Comparison of ENCODE assay signal across 1 cellular context in the genomic region with DNA sequence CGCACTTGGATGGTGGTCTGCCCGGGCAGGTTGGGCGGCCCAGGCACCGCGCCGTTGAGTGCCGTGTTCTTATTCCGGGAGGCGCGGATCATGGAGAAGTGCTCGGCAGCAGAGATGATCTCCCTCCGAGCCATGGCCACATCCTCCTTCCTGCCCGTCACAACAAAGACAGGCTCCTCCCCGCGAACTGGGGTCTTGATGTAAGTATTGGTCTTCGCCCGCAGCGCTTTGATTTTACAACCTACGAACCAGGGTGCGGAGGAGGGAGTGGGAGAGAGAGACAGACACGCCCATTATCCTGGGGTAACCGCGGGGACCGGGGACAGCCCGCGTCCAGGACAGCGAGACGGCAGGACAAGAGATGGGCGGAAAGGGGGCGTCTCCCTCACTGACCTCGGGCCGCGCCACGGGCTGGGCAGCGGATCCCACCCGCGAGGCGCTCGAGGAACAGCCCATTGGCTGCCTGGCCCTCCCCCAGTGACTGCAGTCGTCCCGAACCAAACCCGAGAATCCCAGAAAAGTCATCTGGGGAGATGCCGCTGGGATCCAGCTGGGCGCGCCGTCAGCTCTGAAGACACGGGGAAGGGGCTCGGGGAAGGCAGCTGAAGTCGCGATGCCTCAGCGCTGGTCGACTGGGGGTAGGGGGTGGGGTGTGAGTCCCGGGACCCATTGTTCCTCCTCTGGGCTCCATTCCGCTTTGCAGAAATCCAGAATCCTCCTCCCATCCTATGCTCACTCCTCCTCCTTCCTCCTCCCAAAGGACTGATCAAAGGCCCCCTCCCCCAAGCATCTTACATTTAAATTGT.
TF ChIP-seq lines count a peak whose summit lies in the region.

No MANE protein-coding gene starts in this region.

TF ChIP-seq in H1, 55 proteins besides CTCF, POLR2A, EP300 and RAD21:
- TF ChIP-seq YY1 (IDR thresholded peaks at IDR 0.05; ENCODE audit: low read depth, low read length) = peak; percentile 18; the same call in 1 of the 2 replicates
- TF ChIP-seq SP1 (IDR thresholded peaks at IDR 0.05; ENCODE audit: low read depth, low read length) = 0 out of 2 replicates have a peak, but pooled peaks have one; percentile 57
- TF ChIP-seq JUN (IDR thresholded peaks at IDR 0.05; ENCODE audit: low read depth, low read length) = no peak
- TF ChIP-seq HDAC2 (IDR thresholded peaks at IDR 0.05; ENCODE audit: borderline replicate concordance in 1 of 2, low read depth in 2 of 2, low read length in 2 of 2) = peak in 1 of 2 experiments; percentile 73; a peak in 1 of 4 replicates
- TF ChIP-seq RNF2 (IDR thresholded peaks at IDR 0.05; ENCODE audit: borderline replicate concordance, low read depth, low read length, missing control alignments, poor library complexity, severe bottlenecking) = no peak
- TF ChIP-seq NANOG (IDR thresholded peaks at IDR 0.05; ENCODE audit: insufficient read depth, low read depth, low read length, poor library complexity, severe bottlenecking) = no peak
- peak; percentile 2; the same call in 1 of the 2 replicates for TF ChIP-seq RBBP5 (IDR thresholded peaks at IDR 0.05; ENCODE audit: borderline replicate concordance, low read depth, low read length)
- TF ChIP-seq E2F6 (IDR thresholded peaks at IDR 0.05) = peak; percentile 4; the same call in 1 of the 2 replicates
- no peak for TF ChIP-seq ATF2 (IDR thresholded peaks at IDR 0.05; ENCODE audit: low read length)
- TF ChIP-seq, protein P1, sequence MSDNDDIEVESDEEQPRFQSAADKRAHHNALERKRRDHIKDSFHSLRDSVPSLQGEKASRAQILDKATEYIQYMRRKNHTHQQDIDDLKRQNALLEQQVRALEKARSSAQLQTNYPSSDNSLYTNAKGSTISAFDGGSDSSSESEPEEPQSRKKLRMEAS (IDR thresholded peaks at IDR 0.05) = peak; percentile 6; the same call in 1 of the 2 replicates
- TF ChIP-seq JUND (IDR thresholded peaks at IDR 0.05; ENCODE audit: low read length) = no peak
- TF ChIP-seq KDM4A (IDR thresholded peaks at IDR 0.05; ENCODE audit: low read depth, low read length, severe bottlenecking) = peak; percentile 61
- no peak for TF ChIP-seq GABPA (IDR thresholded peaks at IDR 0.05; ENCODE audit: borderline replicate concordance, insufficient read depth, low read length)
- TF ChIP-seq SIN3A (conservative IDR thresholded peaks at IDR 0.05 in 1 of 2, IDR thresholded peaks at IDR 0.05 in 1 of 2; ENCODE audit: low read depth in 1 of 2, low read length in 2 of 2) = peak in 1 of 2 experiments; percentile 89; a peak in 1 of 4 replicates
- no peak for TF ChIP-seq MAFK (IDR thresholded peaks at IDR 0.05; ENCODE audit: low read depth, low read length)
- peak; percentile 14 for TF ChIP-seq SAP30 (IDR thresholded peaks at IDR 0.05; ENCODE audit: insufficient read depth, insufficient replicate concordance, low read length)
- no peak for TF ChIP-seq POU5F1 (IDR thresholded peaks at IDR 0.05; ENCODE audit: low read depth, low read length)
- 0 out of 2 replicates have a peak, but pooled peaks have one; percentile 47 for TF ChIP-seq SUZ12 (IDR thresholded peaks at IDR 0.05; ENCODE audit: low read length)
- TF ChIP-seq CREB1 (IDR thresholded peaks at IDR 0.05) = no peak
- TF ChIP-seq EGR1 (IDR thresholded peaks at IDR 0.05; ENCODE audit: borderline replicate concordance, low read depth, low read length) = no peak
- no peak for TF ChIP-seq BRCA1 (IDR thresholded peaks at IDR 0.05; ENCODE audit: low read depth, low read length)
- no peak for TF ChIP-seq CHD7 (IDR thresholded peaks at IDR 0.05; ENCODE audit: insufficient replicate concordance, low read length)
- 0 out of 2 replicates have a peak, but pooled peaks have one; percentile 9 for TF ChIP-seq TBP (IDR thresholded peaks at IDR 0.05; ENCODE audit: low read depth, low read length)
- TF ChIP-seq KDM1A (IDR thresholded peaks at IDR 0.05; ENCODE audit: borderline replicate concordance, low read length) = no peak; the same call in 1 of the 2 replicates
- no peak for TF ChIP-seq BACH1 (IDR thresholded peaks at IDR 0.05; ENCODE audit: low read length)
- no peak for TF ChIP-seq SP4 (IDR thresholded peaks at IDR 0.05; ENCODE audit: low read length)
- TF ChIP-seq SIX5 (IDR thresholded peaks at IDR 0.05; ENCODE audit: low read depth, low read length) = no peak
- peak; percentile 18 for TF ChIP-seq ASH2L (IDR thresholded peaks at IDR 0.05; ENCODE audit: low read length)
- peak; percentile 13 for TF ChIP-seq EZH2 (IDR thresholded peaks at IDR 0.05; ENCODE audit: low read depth, low read length, severe bottlenecking)
